In the genomic region with DNA sequence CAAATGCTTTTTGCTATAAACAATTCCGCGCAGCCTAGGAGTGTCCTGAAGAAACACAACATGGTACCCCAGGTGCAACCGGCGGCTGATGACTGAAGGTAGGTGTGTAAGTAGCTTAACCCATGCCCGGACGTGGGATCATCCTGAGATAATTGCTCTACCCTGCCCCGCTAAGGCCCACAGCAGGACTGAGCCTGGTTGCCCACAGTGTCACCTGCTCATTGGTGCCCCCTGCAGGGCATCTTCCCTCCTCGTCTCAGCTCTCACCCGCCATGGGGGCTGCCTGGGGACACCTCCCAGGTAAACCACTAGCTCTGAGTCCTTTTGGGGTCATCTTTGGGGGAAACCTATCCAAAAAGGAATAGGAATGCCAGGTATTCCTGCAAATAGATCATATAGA, we compare ENCODE assay signal across 7 cellular contexts. TPM values are rescaled to one million over a fixed set of nuclear protein-coding genes. Genes with fewer than 3 reads are reported as not detected.
A peak's percentile ranks its signal among the peaks of the same experiment; 100 is the strongest.
DNase-seq lines count a peak whose midpoint lies in the region; ATAC-seq and TF ChIP-seq lines count a peak whose summit lies in the region.

No MANE protein-coding gene starts in this region.

- no peaks in the 10 kb centered on the region for H3K9me3 Mint-ChIP-seq in immature natural killer cell

- H3K27me3 Mint-ChIP-seq in immature natural killer cell (ENCODE audit: low read depth in 3 of 3): no peaks in the 10 kb centered on the region

- no peak overlapping the region for H3K27ac ChIP-seq in testis

- H3K27ac Mint-ChIP-seq in immature natural killer cell: no peak overlapping the region

- H3K27me3 ChIP-seq in testis: no peaks in the 10 kb centered on the region

- no peaks in the 10 kb centered on the region for H3K9me3 ChIP-seq in testis

- H3K36me3 Mint-ChIP-seq in immature natural killer cell: no peaks in the 10 kb centered on the region

- no peak for TF ChIP-seq POLR2A in testis (IDR thresholded peaks at IDR 0.05)

- WGBS in testis, 2 donors: 84 to 91% methylated on average over 9 of the region's 9 CpGs

- no peaks in the 10 kb centered on the region for H3K36me3 ChIP-seq in testis (ENCODE audit: low read depth, missing control alignments)

- ATAC-seq in HG03280 (IDR thresholded peaks at IDR 0.05; ENCODE audit: unreplicated experiment): no peak

- no peaks in the 10 kb centered on the region for H3K4me1 ChIP-seq in testis

- no peak overlapping the region for H3K4me3 Mint-ChIP-seq in immature natural killer cell

- intact Hi-C loops in testis (cut with DNase I; ENCODE audit: low total_unique reads): no loop called here

- no peak overlapping the region for H3K4me3 ChIP-seq in GM12865 (ENCODE audit: low read depth, low read length)
- H3K4me3 ChIP-seq in testis: no peak overlapping the region

- H3K4me1 Mint-ChIP-seq in immature natural killer cell: peaks cover 9 to 10% of the 10 kb centered on the region in 2 donors

- DNase-seq in GM12865 (ENCODE audit: low read depth) (peak; percentile 60), NCI-H146 treated with DMSO at 0.1 percent for 48 hours (lab: John Stamatoyannopoulos, UW; ENCODE audit: unreplicated experiment) (peak; percentile 19), immature natural killer cell (peak; percentile 28 to 49 (median 39)), testis (peak; percentile 48), NCI-H1417 (lab: John Stamatoyannopoulos, UW) (no peak)
- DNase-seq in activated T-cell treated with anti-CD3 and anti-CD28 coated beads, Interleukin-2, amount 50 U/mL, for 48 hours: peak; percentile 69 to 75

- TF ChIP-seq CTCF in GM12865 (IDR thresholded peaks at IDR 0.05; ENCODE audit: insufficient read depth, low read depth, low read length, missing control alignments) (peak; percentile 69), testis (IDR thresholded peaks at IDR 0.05) (peak in 2 of 3 experiments; percentile 20 to 38)

RNA-seq across cellular contexts. Expression of gene TMEM161A, which starts 22.3 kb away (rescaled TPM):
- polyA plus RNA-seq in immature natural killer cell: 10 to 100 TPM; 22.0 to 44.4 (median 32.3) TPM
- 10 to 100 TPM; 17.4 to 18.7 TPM for total RNA-seq in testis
- polyA plus RNA-seq in testis (ENCODE audit: insufficient read depth, low read depth, low replicate concordance): 13.2 TPM

RNA-seq across cellular contexts. Expression of gene SLC25A42, which starts 52.2 kb away (rescaled TPM):
- 10 to 100 TPM; 10.4 to 24.8 (median 12.9) TPM for polyA plus RNA-seq in immature natural killer cell
- total RNA-seq in testis: 10 to 100 TPM; 14.3 to 14.7 TPM
- 14.0 TPM for polyA plus RNA-seq in testis (ENCODE audit: insufficient read depth, low read depth, low replicate concordance)

RNA-seq across cellular contexts. Expression of gene MEF2B, which starts 54.1 kb away (rescaled TPM):
- polyA plus RNA-seq in immature natural killer cell (under 1 TPM in 2 of 3 donors, not detected in 1; 0.35 to 0.82 TPM), testis (ENCODE audit: insufficient read depth, low read depth, low replicate concordance) (3.1 TPM)
- total RNA-seq in testis: 1 to 10 TPM; 3.0 to 5.7 TPM

Comparison
In these comparisons a context has a peak if more than half of its experiments do, and no peak if none do; other contexts are left out.
1. DNase-seq: peak in GM12865 (single experiment), NCI-H146 treated with DMSO at 0.1 percent for 48 hours (single experiment), activated T-cell treated with anti-CD3 and anti-CD28 coated beads, Interleukin-2, amount 50 U/mL, for 48 hours (2 of 2), immature natural killer cell (3 of 3) and testis (single experiment); none in NCI-H1417 (0 of 3).